10 cellular contexts compared by ENCODE assay signal in genomic region chr13:110371550-110372465, GRCh38.
DNase-seq lines count a peak whose midpoint lies in the region; ATAC-seq and TF ChIP-seq lines count a peak whose summit lies in the region.
"Had no signal": no experiment of that assay in that cellular context is flagged by ENCODE, and none has a peak within 500 bp of the region (broad histone marks: within the 10 kb centered on the region; RNA-seq: fewer than 3 reads in every experiment).

No MANE protein-coding gene starts in this region.

- H3K27me3 Mint-ChIP-seq in GM23338 (ENCODE audit: insufficient read depth, low read depth, poor library complexity), result peaks cover 2% of the 10 kb centered on the region
- peaks cover 13% of the 10 kb centered on the region for H3K27me3 Mint-ChIP-seq in T-helper 2 cell treated with Interferon-gamma antibody and Interleukin-4, amounts not matched to agents 5 μg/mL and 100 μg/mL, for 36 hours (ENCODE audit: low read depth)

- H3K79me2 ChIP-seq in DOHH2 (ENCODE audit: control insufficient read depth, low read length), result no peaks in the 10 kb centered on the region
- no peaks in the 10 kb centered on the region for H3K79me2 ChIP-seq in GM23338 (replicated peaks; ENCODE audit: insufficient read depth)

- DNase-seq in GM23338 (ENCODE audit: low spot score) (no peak), NCI-H774 (lab: John Stamatoyannopoulos, UW) (no peak), lower leg skin (ENCODE audit: low spot score in 2 of 2) (no peak)
- no peak for DNase-seq in T-helper 2 cell treated with Interferon-gamma antibody and Interleukin-4, amounts not matched to agents 5 μg/mL and 100 μg/mL, for 36 hours (ENCODE audit: low spot score)
- DNase-seq in stimulated activated CD4-positive, alpha-beta T cell treated with anti-CD3 and anti-CD28 coated beads, Interleukin-12 subunit alpha, Interleukin-12 subunit beta, amount 100 ng/mL, for 4 hours, result no peak
- DNase-seq: DND-41 had no signal

- no peaks in the 10 kb centered on the region for H3K9me2 ChIP-seq in DOHH2 (replicated peaks; ENCODE audit: control insufficient read depth, low read length)
- H3K9me2 ChIP-seq in GM23338 (ENCODE audit: insufficient read depth), result no peaks in the 10 kb centered on the region

- H3K4me3 ChIP-seq in DOHH2 (ENCODE audit: low read length) (no peak overlapping the region), GM23338 (no peak overlapping the region), mesodermal cell (ENCODE audit: extremely low read depth, insufficient read depth, low read length, poor library complexity, severe bottlenecking) (no peak overlapping the region), lower leg skin (ENCODE audit: low read depth, poor library complexity, severe bottlenecking) (no peak overlapping the region)

- ATAC-seq in GM23338 (peak; percentile 89), SK-N-SH treated with all-trans-retinoic acid at 6 μM for 48 hours (peak; percentile 87)

- H3K27me3 ChIP-seq in DOHH2 (ENCODE audit: control insufficient read depth, low read length) (peaks cover 2% of the 10 kb centered on the region; the same call in 1 of the 2 replicates), GM23338 (ENCODE audit: insufficient read depth) (no peaks in the 10 kb centered on the region)

- H2AFZ ChIP-seq in GM23338, result no peak overlapping the region

- H3K27ac ChIP-seq in DOHH2 (ENCODE audit: low read depth, low read length) (no peak overlapping the region), GM23338 (ENCODE audit: low read depth) (no peak overlapping the region), mesodermal cell (ENCODE audit: low read depth, low read length, severe bottlenecking) (peak overlapping the region; percentile 39)

- TF ChIP-seq CTCF in DOHH2 (IDR thresholded peaks at IDR 0.05; ENCODE audit: low read depth, low read length, poor library complexity, severe bottlenecking) (no peak), GM23338 (conservative IDR thresholded peaks at IDR 0.05; ENCODE audit: low read depth in 2 of 2) (no peak), lower leg skin (IDR thresholded peaks at IDR 0.05) (no peak)

- no peak overlapping the region for H3K4me3 Mint-ChIP-seq in GM23338
- no peak overlapping the region for H3K4me3 Mint-ChIP-seq in T-helper 2 cell treated with Interferon-gamma antibody and Interleukin-4, amounts not matched to agents 5 μg/mL and 100 μg/mL, for 36 hours
- H3K4me3 Mint-ChIP-seq: activated naive CD4-positive, alpha-beta T cell treated with anti-CD3 and anti-CD28 coated beads, Interleukin-2, amount 50 U/mL, for 24 hours had no signal

- no peaks in the 10 kb centered on the region for H3K9me3 Mint-ChIP-seq in GM23338
- no peaks in the 10 kb centered on the region for H3K9me3 Mint-ChIP-seq in T-helper 2 cell treated with Interferon-gamma antibody and Interleukin-4, amounts not matched to agents 5 μg/mL and 100 μg/mL, for 36 hours
- H3K9me3 Mint-ChIP-seq: activated naive CD4-positive, alpha-beta T cell treated with anti-CD3 and anti-CD28 coated beads, Interleukin-2, amount 50 U/mL, for 24 hours had no signal

- H3K36me3 ChIP-seq in DOHH2 (ENCODE audit: control insufficient read depth, low read length) (no peaks in the 10 kb centered on the region), GM23338 (ENCODE audit: insufficient read depth) (no peaks in the 10 kb centered on the region), mesodermal cell (ENCODE audit: control insufficient read depth, insufficient read depth, low read length) (peaks cover 16% of the 10 kb centered on the region)

- H3K9me3 ChIP-seq in DOHH2 (ENCODE audit: control insufficient read depth, insufficient read depth, low read length), result no peaks in the 10 kb centered on the region
- no peaks in the 10 kb centered on the region for H3K9me3 ChIP-seq in mesodermal cell (ENCODE audit: control insufficient read depth, low read length)

- H3K27ac Mint-ChIP-seq in GM23338, result no peak overlapping the region
- H3K27ac Mint-ChIP-seq in T-helper 2 cell treated with Interferon-gamma antibody and Interleukin-4, amounts not matched to agents 5 μg/mL and 100 μg/mL, for 36 hours, result no peak overlapping the region
- H3K27ac Mint-ChIP-seq: activated naive CD4-positive, alpha-beta T cell treated with anti-CD3 and anti-CD28 coated beads, Interleukin-2, amount 50 U/mL, for 24 hours had no signal

- H3K36me3 Mint-ChIP-seq in GM23338 (ENCODE audit: low read depth), result no peaks in the 10 kb centered on the region
- H3K36me3 Mint-ChIP-seq in T-helper 2 cell treated with Interferon-gamma antibody and Interleukin-4, amounts not matched to agents 5 μg/mL and 100 μg/mL, for 36 hours (ENCODE audit: low read depth), result no peaks in the 10 kb centered on the region
- H3K36me3 Mint-ChIP-seq: activated naive CD4-positive, alpha-beta T cell treated with anti-CD3 and anti-CD28 coated beads, Interleukin-2, amount 50 U/mL, for 24 hours had no signal

- intact Hi-C loops in lower leg skin (cut with DNase I; ENCODE audit: low total_unique reads), result no loop called here

- H3K4me1 ChIP-seq in DOHH2 (ENCODE audit: control insufficient read depth, low read length), result peaks cover 11% of the 10 kb centered on the region
- no peaks in the 10 kb centered on the region for H3K4me1 ChIP-seq in GM23338 (ENCODE audit: insufficient read depth)
- peaks cover 24% of the 10 kb centered on the region for H3K4me1 ChIP-seq in mesodermal cell (ENCODE audit: control insufficient read depth, insufficient read depth, low read length, poor library complexity, severe bottlenecking)

- H3F3A ChIP-seq in DOHH2 (ENCODE audit: control insufficient read depth, insufficient read depth), result no peaks in the 10 kb centered on the region
- no peaks in the 10 kb centered on the region for H3F3A ChIP-seq in GM23338 (replicated peaks; ENCODE audit: low read depth)

- H4K20me1 ChIP-seq in DOHH2 (ENCODE audit: control insufficient read depth, insufficient read depth, low read depth, low read length) (no peaks in the 10 kb centered on the region), GM23338 (replicated peaks; ENCODE audit: insufficient read depth) (peaks cover 17% of the 10 kb centered on the region)

- WGBS in mesodermal cell (ENCODE audit: insufficient coverage in 2 of 2), 2 experiments, result 70 to 89% methylated on average over 9 to 16 of the region's 20 CpGs
- 53 to 61% methylated on average over 20 of the region's 20 CpGs for WGBS in lower leg skin, 2 donors

- H3K4me2 ChIP-seq in DOHH2 (ENCODE audit: low read length) (peak overlapping the region; percentile 30), GM23338 (no peak overlapping the region)

- TF ChIP-seq POLR2A in lower leg skin (IDR thresholded peaks at IDR 0.05), result no peak

- peaks cover 9% of the 10 kb centered on the region; the same call in 2 of the 3 replicates for H3K4me1 Mint-ChIP-seq in GM23338
- H3K4me1 Mint-ChIP-seq in T-helper 2 cell treated with Interferon-gamma antibody and Interleukin-4, amounts not matched to agents 5 μg/mL and 100 μg/mL, for 36 hours (ENCODE audit: low read depth), result no peaks in the 10 kb centered on the region
- H3K4me1 Mint-ChIP-seq: activated naive CD4-positive, alpha-beta T cell treated with anti-CD3 and anti-CD28 coated beads, Interleukin-2, amount 50 U/mL, for 24 hours had no signal

TF ChIP-seq in GM23338, 12 proteins besides CTCF, POLR2A, EP300 and RAD21 (continues in another document):
- TF ChIP-seq EZH2phosphoT487 (IDR thresholded peaks at IDR 0.05; ENCODE audit: unreplicated experiment) (no peak), NANOG (IDR thresholded peaks at IDR 0.05; ENCODE audit: borderline replicate concordance) (no peak), STAT1 (IDR thresholded peaks at IDR 0.05; ENCODE audit: unreplicated experiment) (no peak)

TF ChIP-seq in SK-N-SH treated with all-trans-retinoic acid at 6 μM for 48 hours, 23 proteins besides CTCF, POLR2A, EP300 and RAD21 (continues in another document):
- TF ChIP-seq GLIS3 (CRISPR knock-in tag; IDR thresholded peaks at IDR 0.05), result no peak
- TF ChIP-seq TCF4 (CRISPR knock-in tag; IDR thresholded peaks at IDR 0.05; ENCODE audit: borderline replicate concordance), result peak; percentile 94
- no peak for TF ChIP-seq PPARA (CRISPR knock-in tag; IDR thresholded peaks at IDR 0.05; ENCODE audit: borderline replicate concordance)
- TF ChIP-seq PATZ1 (CRISPR knock-in tag; IDR thresholded peaks at IDR 0.05; ENCODE audit: borderline replicate concordance), result no peak
- no peak for TF ChIP-seq TOX (CRISPR knock-in tag; IDR thresholded peaks at IDR 0.05; ENCODE audit: borderline replicate concordance)
- no peak for TF ChIP-seq POU6F1 (CRISPR knock-in tag; IDR thresholded peaks at IDR 0.05; ENCODE audit: borderline replicate concordance, low read depth)
- peak; percentile 80; the same call in 1 of the 2 replicates for TF ChIP-seq SNAI2 (CRISPR knock-in tag; IDR thresholded peaks at IDR 0.05)
- peak; percentile 35; the same call in 1 of the 2 replicates for TF ChIP-seq ZNF565 (CRISPR knock-in tag; conservative IDR thresholded peaks at IDR 0.05; ENCODE audit: low read depth)
